ENCODE assay signal across 8 cellular contexts in the genomic region with DNA sequence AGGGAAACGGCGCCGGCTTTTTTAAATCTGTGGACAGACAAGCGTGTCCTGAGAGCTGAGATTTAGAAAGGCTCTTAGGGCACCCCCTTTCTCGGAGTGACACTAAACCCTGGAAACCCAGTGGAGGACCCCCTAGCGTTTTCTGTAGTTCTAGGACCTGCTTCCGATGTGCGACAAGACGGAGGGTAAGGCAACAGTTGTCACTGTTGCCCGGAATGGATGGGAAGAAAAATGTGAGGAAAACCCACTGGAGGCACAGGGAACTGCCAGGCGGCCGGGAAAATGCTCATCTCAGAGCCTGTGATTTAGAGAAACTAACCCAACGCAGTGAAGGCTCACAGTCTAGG. TPM values are rescaled to one million over a fixed set of nuclear protein-coding genes. Genes with fewer than 3 reads are reported as not detected.
DNase-seq lines count a peak whose midpoint lies in the region; ATAC-seq lines count a peak whose summit lies in the region.

No MANE protein-coding gene starts in this region.

- peak overlapping the region; percentile 55 for H3K9ac ChIP-seq in iPS-18a (ENCODE audit: low read length)

- peak overlapping the region; percentile 90 for H3K4me3 Mint-ChIP-seq in activated T-helper 1 cell treated with anti-CD3 and anti-CD28 coated beads, Interleukin-12 subunit alpha, Interleukin-12 subunit beta, Interleukin-2, Interleukin-4 antibody, amounts not matched to agents 30 ng/mL and 10 ng/mL and 1 ng/mL, durations not matched to agents 14 hours and 24 hours and 36 hours
- peak overlapping the region; percentile 77 to 98 for H3K4me3 Mint-ChIP-seq in stimulated activated naive B cell treated with anti-CD40 and anti-IgM and Interleukin-4, amounts not matched to agents 10 μg/mL and 1 μg/mL and 100 μg/mL, for 72 hours

- peaks cover 65% of the 10 kb centered on the region for H3K36me3 Mint-ChIP-seq in activated T-helper 1 cell treated with anti-CD3 and anti-CD28 coated beads, Interleukin-12 subunit alpha, Interleukin-12 subunit beta, Interleukin-2, Interleukin-4 antibody, amounts not matched to agents 30 ng/mL and 10 ng/mL and 1 ng/mL, durations not matched to agents 14 hours and 24 hours and 36 hours (ENCODE audit: low read depth)
- H3K36me3 Mint-ChIP-seq in stimulated activated naive B cell treated with anti-CD40 and anti-IgM and Interleukin-4, amounts not matched to agents 10 μg/mL and 1 μg/mL and 100 μg/mL, for 72 hours: peaks cover 37 to 52% of the 10 kb centered on the region in 2 donors

- no peak for ATAC-seq in stimulated activated naive B cell treated with anti-CD40 and anti-IgM and Interleukin-4, amounts not matched to agents 10 μg/mL and 1 μg/mL and 100 μg/mL, for 72 hours (replicated peaks)
- ATAC-seq in GM18519 (IDR thresholded peaks at IDR 0.05; ENCODE audit: low FRiP score, unreplicated experiment): no peak

- H3K9me3 Mint-ChIP-seq in activated T-helper 1 cell treated with anti-CD3 and anti-CD28 coated beads, Interleukin-12 subunit alpha, Interleukin-12 subunit beta, Interleukin-2, Interleukin-4 antibody, amounts not matched to agents 30 ng/mL and 10 ng/mL and 1 ng/mL, durations not matched to agents 14 hours and 24 hours and 36 hours: no peaks in the 10 kb centered on the region
- no peaks in the 10 kb centered on the region for H3K9me3 Mint-ChIP-seq in stimulated activated naive B cell treated with anti-CD40 and anti-IgM and Interleukin-4, amounts not matched to agents 10 μg/mL and 1 μg/mL and 100 μg/mL, for 72 hours

- DNase-seq in NCI-H510A treated with DMSO at 0.1 percent for 48 hours (lab: John Stamatoyannopoulos, UW): peak; percentile 56
- DNase-seq in NCI-H510A (lab: John Stamatoyannopoulos, UW): no peak
- DNase-seq in NCI-H1048 (lab: John Stamatoyannopoulos, UW): peak; percentile 34
- no peak for DNase-seq in activated T-helper 1 cell treated with anti-CD3 and anti-CD28 coated beads, Interleukin-12 subunit alpha, Interleukin-12 subunit beta, Interleukin-2, Interleukin-4 antibody, amounts not matched to agents 30 ng/mL and 10 ng/mL and 1 ng/mL, durations not matched to agents 14 hours and 24 hours and 36 hours (ENCODE audit: low spot score)
- DNase-seq in stimulated activated naive B cell treated with anti-CD40 and anti-IgM and Interleukin-4, amounts not matched to agents 10 μg/mL and 1 μg/mL and 100 μg/mL, for 72 hours: no peak
- no peak for DNase-seq in inferior parietal cortex (ENCODE audit: extremely low spot score)

- peaks cover 42% of the 10 kb centered on the region for H3K27me3 ChIP-seq in iPS-18a (ENCODE audit: control insufficient read depth, insufficient read depth, low read length)

- H3K4me1 ChIP-seq in iPS-18a (ENCODE audit: control insufficient read depth, low read depth, low read length): peaks cover 3% of the 10 kb centered on the region

- H3K9me3 ChIP-seq in iPS-18a (ENCODE audit: control insufficient read depth, low read depth, low read length): no peaks in the 10 kb centered on the region

- peaks cover 60% of the 10 kb centered on the region for H3K4me1 Mint-ChIP-seq in activated T-helper 1 cell treated with anti-CD3 and anti-CD28 coated beads, Interleukin-12 subunit alpha, Interleukin-12 subunit beta, Interleukin-2, Interleukin-4 antibody, amounts not matched to agents 30 ng/mL and 10 ng/mL and 1 ng/mL, durations not matched to agents 14 hours and 24 hours and 36 hours (ENCODE audit: low read depth)
- peaks cover 17 to 47% of the 10 kb centered on the region in 2 donors for H3K4me1 Mint-ChIP-seq in stimulated activated naive B cell treated with anti-CD40 and anti-IgM and Interleukin-4, amounts not matched to agents 10 μg/mL and 1 μg/mL and 100 μg/mL, for 72 hours

- H3K27ac ChIP-seq in iPS-18a (ENCODE audit: low read length): no peak overlapping the region

- peaks cover 63% of the 10 kb centered on the region for H3K36me3 ChIP-seq in iPS-18a (ENCODE audit: control insufficient read depth, low read depth, low read length)

- H3K27me3 Mint-ChIP-seq in activated T-helper 1 cell treated with anti-CD3 and anti-CD28 coated beads, Interleukin-12 subunit alpha, Interleukin-12 subunit beta, Interleukin-2, Interleukin-4 antibody, amounts not matched to agents 30 ng/mL and 10 ng/mL and 1 ng/mL, durations not matched to agents 14 hours and 24 hours and 36 hours (ENCODE audit: insufficient read depth): no peaks in the 10 kb centered on the region
- H3K27me3 Mint-ChIP-seq in stimulated activated naive B cell treated with anti-CD40 and anti-IgM and Interleukin-4, amounts not matched to agents 10 μg/mL and 1 μg/mL and 100 μg/mL, for 72 hours: no peaks in the 10 kb centered on the region

- peak overlapping the region; percentile 69 for H3K4me3 ChIP-seq in iPS-18a (ENCODE audit: low read length)

- intact Hi-C loops in activated T-helper 1 cell treated with anti-CD3 and anti-CD28 coated beads, Interleukin-12 subunit alpha, Interleukin-12 subunit beta, Interleukin-2, Interleukin-4 antibody, amounts not matched to agents 30 ng/mL and 10 ng/mL and 1 ng/mL, durations not matched to agents 14 hours and 24 hours and 36 hours (cut with micrococcal nuclease): loop anchor here (1.0 to 5.0 kb wide), 9 partner anchors 10 to 1640 kb away; a partner anchor contains a TSS

- H3K27ac Mint-ChIP-seq in activated T-helper 1 cell treated with anti-CD3 and anti-CD28 coated beads, Interleukin-12 subunit alpha, Interleukin-12 subunit beta, Interleukin-2, Interleukin-4 antibody, amounts not matched to agents 30 ng/mL and 10 ng/mL and 1 ng/mL, durations not matched to agents 14 hours and 24 hours and 36 hours: peak overlapping the region; percentile 89
- peak overlapping the region; percentile 78 for H3K27ac Mint-ChIP-seq in stimulated activated naive B cell treated with anti-CD40 and anti-IgM and Interleukin-4, amounts not matched to agents 10 μg/mL and 1 μg/mL and 100 μg/mL, for 72 hours

RNA-seq across cellular contexts. Expression of a gene that starts 0.6 kb away (rescaled TPM):
- total RNA-seq in activated T-helper 1 cell treated with anti-CD3 and anti-CD28 coated beads, Interleukin-12 subunit alpha, Interleukin-12 subunit beta, Interleukin-2, Interleukin-4 antibody, amounts not matched to agents 30 ng/mL and 10 ng/mL and 1 ng/mL, durations not matched to agents 14 hours and 24 hours and 36 hours: 81.3 and 84.6 TPM in 2 replicates

RNA-seq across cellular contexts. Expression of a gene that starts 9.9 kb away (rescaled TPM):
- 121 and 123 TPM in 2 replicates for total RNA-seq in activated T-helper 1 cell treated with anti-CD3 and anti-CD28 coated beads, Interleukin-12 subunit alpha, Interleukin-12 subunit beta, Interleukin-2, Interleukin-4 antibody, amounts not matched to agents 30 ng/mL and 10 ng/mL and 1 ng/mL, durations not matched to agents 14 hours and 24 hours and 36 hours

RNA-seq across cellular contexts. Expression of a gene that starts 13.5 kb away (rescaled TPM):
- total RNA-seq in activated T-helper 1 cell treated with anti-CD3 and anti-CD28 coated beads, Interleukin-12 subunit alpha, Interleukin-12 subunit beta, Interleukin-2, Interleukin-4 antibody, amounts not matched to agents 30 ng/mL and 10 ng/mL and 1 ng/mL, durations not matched to agents 14 hours and 24 hours and 36 hours: not detected in 2 replicates

RNA-seq across cellular contexts. Expression of a gene that starts 25.6 kb away (rescaled TPM):
- 46.4 and 54.1 TPM in 2 replicates for total RNA-seq in activated T-helper 1 cell treated with anti-CD3 and anti-CD28 coated beads, Interleukin-12 subunit alpha, Interleukin-12 subunit beta, Interleukin-2, Interleukin-4 antibody, amounts not matched to agents 30 ng/mL and 10 ng/mL and 1 ng/mL, durations not matched to agents 14 hours and 24 hours and 36 hours

RNA-seq across cellular contexts. Expression of a gene that starts 51.6 kb away (rescaled TPM):
- total RNA-seq in activated T-helper 1 cell treated with anti-CD3 and anti-CD28 coated beads, Interleukin-12 subunit alpha, Interleukin-12 subunit beta, Interleukin-2, Interleukin-4 antibody, amounts not matched to agents 30 ng/mL and 10 ng/mL and 1 ng/mL, durations not matched to agents 14 hours and 24 hours and 36 hours: 121 and 135 TPM in 2 replicates

Comparison
In these comparisons a context has a peak if more than half of its experiments do, and no peak if none do; other contexts are left out.
1. DNase-seq: peak in NCI-H510A treated with DMSO at 0.1 percent for 48 hours (single experiment) and NCI-H1048 (single experiment); none in NCI-H510A (single experiment), activated T-helper 1 cell treated with anti-CD3 and anti-CD28 coated beads, Interleukin-12 subunit alpha, Interleukin-12 subunit beta, Interleukin-2, Interleukin-4 antibody, amounts not matched to agents 30 ng/mL and 10 ng/mL and 1 ng/mL, durations not matched to agents 14 hours and 24 hours and 36 hours (single experiment), stimulated activated naive B cell treated with anti-CD40 and anti-IgM and Interleukin-4, amounts not matched to agents 10 μg/mL and 1 μg/mL and 100 μg/mL, for 72 hours (single experiment) and inferior parietal cortex (single experiment).